Comparison of ENCODE assay signal across 2 cellular contexts in the genomic region with DNA sequence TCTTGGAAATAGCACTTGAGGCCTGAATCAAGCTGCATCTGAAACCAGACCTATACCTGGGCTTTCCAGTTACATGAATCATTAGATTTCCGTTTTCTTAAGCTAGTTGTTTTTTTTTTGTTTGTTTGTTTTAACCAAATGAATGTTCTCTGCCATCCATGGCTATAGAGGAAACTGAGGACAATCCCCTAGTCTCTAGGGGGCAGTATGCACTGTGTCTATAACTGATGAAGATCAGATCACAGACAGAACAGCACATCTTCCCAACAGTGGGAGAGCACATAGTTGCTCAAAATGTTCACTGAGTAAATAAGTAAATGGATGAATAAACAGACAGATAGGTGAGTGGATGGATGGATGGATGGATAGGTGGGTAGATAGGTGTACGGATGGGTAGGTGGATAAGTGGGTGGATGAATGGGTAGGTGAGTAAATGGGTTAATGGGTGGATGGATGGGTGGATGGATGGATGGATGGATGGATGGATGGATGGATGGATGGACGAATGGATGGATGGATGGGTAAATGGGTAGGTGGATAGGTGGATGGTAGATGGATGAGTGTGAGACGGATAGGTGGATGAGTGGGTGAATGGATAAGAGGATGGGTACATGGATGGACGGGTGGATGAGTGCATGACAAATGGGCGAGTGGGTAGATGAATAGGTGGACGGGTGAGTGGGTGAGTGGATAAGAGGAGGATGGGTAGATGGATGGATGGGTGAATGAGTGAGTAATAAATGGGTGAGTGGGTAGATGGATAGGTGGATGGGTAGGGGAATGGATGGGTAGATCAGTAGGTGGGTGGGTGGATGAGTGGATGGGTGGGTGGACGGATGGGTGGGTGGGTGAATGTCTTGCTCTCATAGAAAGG.
TF ChIP-seq lines count a peak whose summit lies in the region.

No MANE protein-coding gene starts in this region.

TF ChIP-seq in SK-N-SH, 30 proteins besides CTCF, POLR2A, EP300 and RAD21 (continued from another document):
- TF ChIP-seq, protein P1, sequence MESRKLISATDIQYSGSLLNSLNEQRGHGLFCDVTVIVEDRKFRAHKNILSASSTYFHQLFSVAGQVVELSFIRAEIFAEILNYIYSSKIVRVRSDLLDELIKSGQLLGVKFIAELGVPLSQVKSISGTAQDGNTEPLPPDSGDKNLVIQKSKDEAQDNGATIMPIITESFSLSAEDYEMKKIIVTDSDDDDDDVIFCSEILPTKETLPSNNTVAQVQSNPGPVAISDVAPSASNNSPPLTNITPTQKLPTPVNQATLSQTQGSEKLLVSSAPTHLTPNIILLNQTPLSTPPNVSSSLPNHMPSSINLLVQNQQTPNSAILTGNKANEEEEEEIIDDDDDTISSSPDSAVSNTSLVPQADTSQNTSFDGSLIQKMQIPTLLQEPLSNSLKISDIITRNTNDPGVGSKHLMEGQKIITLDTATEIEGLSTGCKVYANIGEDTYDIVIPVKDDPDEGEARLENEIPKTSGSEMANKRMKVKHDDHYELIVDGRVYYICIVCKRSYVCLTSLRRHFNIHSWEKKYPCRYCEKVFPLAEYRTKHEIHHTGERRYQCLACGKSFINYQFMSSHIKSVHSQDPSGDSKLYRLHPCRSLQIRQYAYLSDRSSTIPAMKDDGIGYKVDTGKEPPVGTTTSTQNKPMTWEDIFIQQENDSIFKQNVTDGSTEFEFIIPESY (IDR thresholded peaks at IDR 0.05; ENCODE audit: borderline replicate concordance, low read depth) = no peak
- TF ChIP-seq YY1 (IDR thresholded peaks at IDR 0.05; ENCODE audit: low read depth) (no peak), ELF1 (IDR thresholded peaks at IDR 0.05) (no peak), GABPA (IDR thresholded peaks at IDR 0.05; ENCODE audit: low read depth) (no peak), TEAD4 (IDR thresholded peaks at IDR 0.05; ENCODE audit: borderline replicate concordance, insufficient read depth) (no peak), GATA2 (CRISPR knock-in tag; IDR thresholded peaks at IDR 0.05) (no peak), JUND (IDR thresholded peaks at IDR 0.05) (no peak), FOXJ3 (CRISPR knock-in tag; IDR thresholded peaks at IDR 0.05) (no peak), FOXM1 (IDR thresholded peaks at IDR 0.05; ENCODE audit: low read depth) (no peak), RFX5 (IDR thresholded peaks at IDR 0.05; ENCODE audit: low read length) (no peak), FOSL2 (IDR thresholded peaks at IDR 0.05; ENCODE audit: borderline replicate concordance, low read depth) (no peak), NFIC (IDR thresholded peaks at IDR 0.05; ENCODE audit: borderline replicate concordance) (no peak), TAF1 (IDR thresholded peaks at IDR 0.05; ENCODE audit: borderline replicate concordance, low read depth, low read length) (no peak)
- TF ChIP-seq, protein P2, sequence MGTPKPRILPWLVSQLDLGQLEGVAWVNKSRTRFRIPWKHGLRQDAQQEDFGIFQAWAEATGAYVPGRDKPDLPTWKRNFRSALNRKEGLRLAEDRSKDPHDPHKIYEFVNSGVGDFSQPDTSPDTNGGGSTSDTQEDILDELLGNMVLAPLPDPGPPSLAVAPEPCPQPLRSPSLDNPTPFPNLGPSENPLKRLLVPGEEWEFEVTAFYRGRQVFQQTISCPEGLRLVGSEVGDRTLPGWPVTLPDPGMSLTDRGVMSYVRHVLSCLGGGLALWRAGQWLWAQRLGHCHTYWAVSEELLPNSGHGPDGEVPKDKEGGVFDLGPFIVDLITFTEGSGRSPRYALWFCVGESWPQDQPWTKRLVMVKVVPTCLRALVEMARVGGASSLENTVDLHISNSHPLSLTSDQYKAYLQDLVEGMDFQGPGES (IDR thresholded peaks at IDR 0.05; ENCODE audit: low read depth, low read length) = no peak

TF ChIP-seq in SK-N-SH treated with all-trans-retinoic acid at 6 μM for 48 hours, 23 proteins besides CTCF, POLR2A, EP300 and RAD21 (continued from another document):
- TF ChIP-seq CSDC2 (CRISPR knock-in tag; IDR thresholded peaks at IDR 0.05) (no peak), ZFP3 (CRISPR knock-in tag; IDR thresholded peaks at IDR 0.05) (no peak), ESRRG (CRISPR knock-in tag; IDR thresholded peaks at IDR 0.05) (no peak), RARB (CRISPR knock-in tag; IDR thresholded peaks at IDR 0.05) (no peak), TCF4 (CRISPR knock-in tag; IDR thresholded peaks at IDR 0.05; ENCODE audit: borderline replicate concordance) (no peak)
